Comparison of ENCODE assay signal across 16 cellular contexts in the genomic region with DNA sequence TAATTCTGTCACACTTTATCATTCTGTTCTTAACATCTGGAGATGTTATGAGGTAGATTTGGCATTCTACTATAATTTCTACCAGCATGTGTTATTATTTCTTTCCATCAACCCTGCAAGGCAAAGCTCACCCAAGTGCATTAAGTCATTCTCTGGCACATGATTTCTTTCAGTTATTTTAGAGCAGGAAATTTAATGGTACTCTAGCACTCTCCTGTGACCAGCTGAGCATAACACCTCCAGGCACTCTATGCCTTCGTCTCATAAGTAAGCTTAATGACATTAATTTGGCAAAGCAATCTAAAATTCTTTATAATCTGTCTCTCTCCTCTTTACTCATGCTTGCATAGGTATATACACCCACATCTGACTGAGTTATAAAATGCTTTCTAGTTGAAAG.
DNase-seq lines count a peak whose midpoint lies in the region; ATAC-seq and TF ChIP-seq lines count a peak whose summit lies in the region.
"Had no signal": no experiment of that assay in that cellular context is flagged by ENCODE, and none has a peak within 500 bp of the region (broad histone marks: within the 10 kb centered on the region; RNA-seq: fewer than 3 reads in every experiment).

No MANE protein-coding gene starts in this region.

- ATAC-seq in psoas muscle = no peak
- no peak for ATAC-seq in GM21526 (IDR thresholded peaks at IDR 0.05; ENCODE audit: low FRiP score, unreplicated experiment)
- ATAC-seq in GM23338 = no peak
- ATAC-seq: A549 had no signal

- H3K4me3 Mint-ChIP-seq in GM23338 = no peak overlapping the region

- H3K4me1 Mint-ChIP-seq in GM23338 = no peaks in the 10 kb centered on the region

- H3K79me2 ChIP-seq in mammary epithelial cell (ENCODE audit: insufficient read depth, low read length) (no peaks in the 10 kb centered on the region), GM23338 (replicated peaks; ENCODE audit: insufficient read depth) (no peaks in the 10 kb centered on the region)

- H3K36me3 Mint-ChIP-seq in GM23338 (ENCODE audit: low read depth) = no peaks in the 10 kb centered on the region

- intact Hi-C loops in mammary epithelial cell (cut with micrococcal nuclease) (no loop called here), psoas muscle (cut with DNase I) (loop anchor here in 1 of 2 donors (5.0 kb wide), 1 partner anchor 398 kb away; no protein-coding TSS in a partner anchor)

- CTCF ChIA-PET in mammary epithelial cell (lab: Charles Lee; ENCODE audit: low non-redundant PET) = no interaction called here

- no peaks in the 10 kb centered on the region for H3K27me3 ChIP-seq in mammary epithelial cell (ENCODE audit: insufficient read depth, low read length)
- H3K27me3 ChIP-seq in psoas muscle (ENCODE audit: insufficient read depth in 3 of 3, low read length in 2 of 3) = peaks cover 0 to 3% (median 0%) of the 10 kb centered on the region in 3 donors
- no peaks in the 10 kb centered on the region for H3K27me3 ChIP-seq in GM23338 (ENCODE audit: insufficient read depth)
- H3K27me3 ChIP-seq: upper lobe of left lung had no signal

- H3K27me3 Mint-ChIP-seq in GM23338 (ENCODE audit: insufficient read depth, low read depth, poor library complexity) = no peaks in the 10 kb centered on the region

- H3K4me3 ChIP-seq in mammary epithelial cell (replicated peaks in 1 of 3; ENCODE audit: insufficient read depth in 1 of 3, low read depth in 2 of 3, low read length in 3 of 3) (no peak overlapping the region), psoas muscle (no peak overlapping the region), GM23338 (no peak overlapping the region)
- H3K4me3 ChIP-seq: A549, upper lobe of left lung had no signal

- H3K9me3 ChIP-seq in mammary epithelial cell (replicated peaks; ENCODE audit: insufficient read depth, low read length) (no peaks in the 10 kb centered on the region), psoas muscle (no peaks in the 10 kb centered on the region)
- H3K9me3 ChIP-seq: A549, upper lobe of left lung had no signal

- peak; percentile 30 for DNase-seq in NCI-H1092 treated with DMSO at 0.1 percent for 48 hours (lab: John Stamatoyannopoulos, UW)
- no peak for DNase-seq in NCI-H1092 (lab: John Stamatoyannopoulos, UW)
- peak; percentile 59 for DNase-seq in NCI-H2029 (lab: John Stamatoyannopoulos, UW)
- no peak for DNase-seq in mammary epithelial cell
- DNase-seq in psoas muscle = no peak
- no peak for DNase-seq in activated CD4-positive, alpha-beta T cell treated with anti-CD3 and anti-CD28 coated beads for 4 hours
- no peak for DNase-seq in GM23338 (ENCODE audit: low spot score)
- DNase-seq: activated CD8-positive, alpha-beta memory T cell treated with anti-CD3 and anti-CD28 coated beads for 24 hours; activated naive CD4-positive, alpha-beta T cell treated with Interleukin-2 at 50 U/mL for 16 hours; NCI-H2171; RPMI8226; T1000; upper lobe of left lung had no signal

- peak; percentile 3 to 31 for TF ChIP-seq CTCF in mammary epithelial cell (conservative IDR thresholded peaks at IDR 0.05 in 1 of 2, IDR thresholded peaks at IDR 0.05 in 1 of 2; ENCODE audit: extremely low read depth in 1 of 2, insufficient read depth in 1 of 2, low read depth in 1 of 2, low read length in 2 of 2)
- peak; percentile 29 for TF ChIP-seq CTCF in psoas muscle (IDR thresholded peaks at IDR 0.05)
- TF ChIP-seq CTCF in GM23338 (conservative IDR thresholded peaks at IDR 0.05; ENCODE audit: low read depth in 2 of 2) = peak in 1 of 2 experiments; percentile 24; a peak in 2 of 4 replicates

- no peaks in the 10 kb centered on the region for H3K36me3 ChIP-seq in mammary epithelial cell (ENCODE audit: insufficient read depth, low read length)
- H3K36me3 ChIP-seq in psoas muscle (ENCODE audit: insufficient read depth in 1 of 2, low read depth in 1 of 2) = no peaks in the 10 kb centered on the region
- H3K36me3 ChIP-seq in GM23338 (ENCODE audit: insufficient read depth) = no peaks in the 10 kb centered on the region
- H3K36me3 ChIP-seq: upper lobe of left lung had no signal

- in situ Hi-C loops in mammary epithelial cell (cut with MboI; ENCODE audit: low sequenced_read_pairs in 2 of 2) = loop anchor here in 1 of 2 donors (25.0 kb wide), 1 partner anchor 393 kb away; no protein-coding TSS in a partner anchor

- no peak overlapping the region for H3K9ac ChIP-seq in mammary epithelial cell (ENCODE audit: insufficient read depth, low read length)

- H3K4me1 ChIP-seq in mammary epithelial cell (ENCODE audit: insufficient read depth, low read length) = no peaks in the 10 kb centered on the region
- no peaks in the 10 kb centered on the region for H3K4me1 ChIP-seq in psoas muscle
- H3K4me1 ChIP-seq in GM23338 (ENCODE audit: insufficient read depth) = no peaks in the 10 kb centered on the region
- H3K4me1 ChIP-seq: A549, upper lobe of left lung had no signal

- no peaks in the 10 kb centered on the region for H3K9me2 ChIP-seq in GM23338 (ENCODE audit: insufficient read depth)

- WGBS in mammary epithelial cell (ENCODE audit: low coverage, missing lambda C conversion rate) = 0% methylated on average over 1 of the region's 1 CpG
- WGBS in psoas muscle, 3 donors = 28 to 52% (median 32%) methylated on average over 1 of the region's 1 CpG

- no peaks in the 10 kb centered on the region for H3F3A ChIP-seq in GM23338 (replicated peaks; ENCODE audit: low read depth)

- H3K27ac ChIP-seq in mammary epithelial cell (ENCODE audit: insufficient read depth, low read depth, low read length) (no peak overlapping the region), psoas muscle (no peak overlapping the region), GM23338 (ENCODE audit: low read depth) (no peak overlapping the region)
- H3K27ac ChIP-seq: A549, epithelial cell of prostate, upper lobe of left lung had no signal

- no peaks in the 10 kb centered on the region for H4K20me1 ChIP-seq in mammary epithelial cell (ENCODE audit: insufficient read depth, low read length)
- H4K20me1 ChIP-seq in GM23338 (replicated peaks; ENCODE audit: insufficient read depth) = no peaks in the 10 kb centered on the region

- H3K4me2 ChIP-seq in mammary epithelial cell (ENCODE audit: insufficient read depth, low read depth, low read length) (no peak overlapping the region), GM23338 (no peak overlapping the region)
- H3K4me2 ChIP-seq: A549 had no signal

- no peaks in the 10 kb centered on the region for H3K9me3 Mint-ChIP-seq in GM23338

- BruUV-seq in mammary epithelial cell (replicated peaks; lab: Mats Ljungman, UMichigan) = no TSS peak

- no peak overlapping the region for H3K27ac Mint-ChIP-seq in GM23338

- dilution Hi-C loops in mammary epithelial cell (cut with HindIII; ENCODE audit: low sequenced_read_pairs) = no loop called here

- H2AFZ ChIP-seq in mammary epithelial cell (ENCODE audit: low read depth, low read length) = no peak overlapping the region
- no peak overlapping the region for H2AFZ ChIP-seq in GM23338

TF ChIP-seq in GM23338, 12 proteins besides CTCF, POLR2A, EP300 and RAD21:
- TF ChIP-seq CREB1 (CRISPR knock-in tag; IDR thresholded peaks at IDR 0.05; ENCODE audit: low read depth) (no peak), ZNF331 (CRISPR knock-in tag; IDR thresholded peaks at IDR 0.05; ENCODE audit: low read depth) (no peak), NANOG (IDR thresholded peaks at IDR 0.05; ENCODE audit: borderline replicate concordance) (no peak), EZH2 (IDR thresholded peaks at IDR 0.05; ENCODE audit: low read depth, unreplicated experiment) (no peak)

Comparison
In these comparisons a context has a peak if more than half of its experiments do, and no peak if none do; other contexts are left out.
1. DNase-seq: peak in NCI-H1092 treated with DMSO at 0.1 percent for 48 hours (single experiment) and NCI-H2029 (single experiment); none in NCI-H1092 (single experiment), mammary epithelial cell (single experiment), psoas muscle (0 of 2), activated CD4-positive, alpha-beta T cell treated with anti-CD3 and anti-CD28 coated beads for 4 hours (0 of 2) and GM23338 (single experiment).